15 cellular contexts compared by ENCODE assay signal in the genomic region with DNA sequence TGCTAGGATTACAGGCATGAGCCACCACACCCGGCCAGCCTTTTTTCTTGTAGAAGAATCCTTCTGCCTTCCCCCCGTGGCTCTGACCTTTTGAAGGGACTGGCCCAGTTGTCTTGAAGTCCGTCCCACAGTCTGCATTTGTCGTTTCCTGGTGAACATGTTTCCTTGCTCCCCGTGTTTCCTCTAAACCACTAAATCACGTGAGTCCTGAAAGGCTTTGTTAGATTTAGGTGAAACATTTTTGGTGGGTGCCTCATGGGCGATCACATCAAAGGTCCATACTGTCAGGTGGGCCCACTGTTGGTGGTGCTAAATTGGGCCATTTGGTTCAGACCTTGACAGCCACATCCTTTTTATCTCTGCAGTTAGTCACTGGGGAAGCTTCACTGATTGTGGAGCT. TPM values are rescaled to one million over a fixed set of nuclear protein-coding genes. Genes with fewer than 3 reads are reported as not detected.
A peak's percentile ranks its signal among the peaks of the same experiment; 100 is the strongest.
DNase-seq lines count a peak whose midpoint lies in the region; ATAC-seq, FAIRE-seq and TF ChIP-seq lines count a peak whose summit lies in the region.
"Had no signal": no experiment of that assay in that cellular context is flagged by ENCODE, and none has a peak within 500 bp of the region (broad histone marks: within the 10 kb centered on the region; RNA-seq: fewer than 3 reads in every experiment).

No MANE protein-coding gene starts in this region.

- peak overlapping the region; percentile 55 for H3K4me3 ChIP-seq in CD4-positive, CD25-positive, alpha-beta regulatory T cell (ENCODE audit: low read depth, low read length)
- H3K4me3 ChIP-seq in Loucy (ENCODE audit: low read length, poor library complexity, severe bottlenecking) (no peak overlapping the region), GM12878 (no peak overlapping the region), neutrophil (ENCODE audit: low read depth in 1 of 2, low read length in 1 of 2) (peak overlapping the region in 1 of 2 experiments; percentile 21), neural progenitor cell (no peak overlapping the region)
- H3K4me3 ChIP-seq: dorsolateral prefrontal cortex had no signal

- H3K27ac Mint-ChIP-seq in CD4-positive, CD25-positive, alpha-beta regulatory T cell: peak overlapping the region; percentile 84 to 93 (median 86)
- no peak overlapping the region for H3K27ac Mint-ChIP-seq in neural progenitor cell
- H3K27ac Mint-ChIP-seq: progenitor cell of endocrine pancreas had no signal

- TF ChIP-seq EP300 in GM12878 (IDR thresholded peaks at IDR 0.05; ENCODE audit: borderline replicate concordance in 1 of 2, control insufficient read depth in 1 of 2, low read depth in 2 of 2, low read length in 2 of 2): no peak

- no peak for TF ChIP-seq POLR2A in GM12878 (IDR thresholded peaks at IDR 0.05; ENCODE audit: low read depth, low read length)

- CTCF ChIA-PET in GM12878 (lab: Yijun Ruan, JAX): no interaction called here

- H2AFZ ChIP-seq in Loucy (ENCODE audit: low read length) (no peak overlapping the region), GM12878 (ENCODE audit: control insufficient read depth, low read depth, low read length) (no peak overlapping the region), neural progenitor cell (replicated peaks) (no peak overlapping the region)

- H4K20me1 ChIP-seq in Loucy (ENCODE audit: insufficient read depth, low read length, poor library complexity, severe bottlenecking) (peaks cover 6% of the 10 kb centered on the region), GM12878 (ENCODE audit: control insufficient read depth, insufficient read depth) (no peaks in the 10 kb centered on the region), neural progenitor cell (ENCODE audit: low read depth) (peaks cover 2% of the 10 kb centered on the region)

- peaks cover 38 to 91% (median 67%) of the 10 kb centered on the region in 4 donors for H3K4me1 Mint-ChIP-seq in CD4-positive, CD25-positive, alpha-beta regulatory T cell
- peaks cover 26% of the 10 kb centered on the region for H3K4me1 Mint-ChIP-seq in neural progenitor cell

- peaks cover 79% of the 10 kb centered on the region for H3K79me2 ChIP-seq in Loucy (ENCODE audit: insufficient read depth, low read length)
- no peaks in the 10 kb centered on the region; the same call in 1 of the 2 replicates for H3K79me2 ChIP-seq in GM12878 (ENCODE audit: control insufficient read depth, insufficient read depth, low read length)
- no peaks in the 10 kb centered on the region for H3K79me2 ChIP-seq in neural progenitor cell (ENCODE audit: low read depth)

- no peak for TF ChIP-seq RAD21 in GM12878 (IDR thresholded peaks at IDR 0.05; ENCODE audit: insufficient read depth, low read depth, low read length)

- no peaks in the 10 kb centered on the region for H3K9me2 ChIP-seq in Loucy (replicated peaks; ENCODE audit: low read depth, low read length)

- H3K9ac ChIP-seq in Loucy (ENCODE audit: low read depth, low read length, poor library complexity, severe bottlenecking) (no peak overlapping the region), GM12878 (ENCODE audit: control insufficient read depth, insufficient read depth, low read length) (no peak overlapping the region), neural progenitor cell (no peak overlapping the region)

- peaks cover 0 to 1% (median 0%) of the 10 kb centered on the region in 7 donors for H3K9me3 Mint-ChIP-seq in CD4-positive, CD25-positive, alpha-beta regulatory T cell
- H3K9me3 Mint-ChIP-seq in neural progenitor cell: peaks cover 3% of the 10 kb centered on the region

- H3K27ac ChIP-seq in CD4-positive, CD25-positive, alpha-beta regulatory T cell (ENCODE audit: insufficient read depth, low read length, poor library complexity, severe bottlenecking): no peak overlapping the region
- H3K27ac ChIP-seq in GM12878 (ENCODE audit: control insufficient read depth, insufficient read depth) (no peak overlapping the region), neutrophil (peak overlapping the region; percentile 77), neural progenitor cell (no peak overlapping the region)
- H3K27ac ChIP-seq: C4-2B had no signal

- FAIRE-seq in GM12878 (lab: Jason Lieb, UNC): no peak

- no peaks in the 10 kb centered on the region for H3K9me3 ChIP-seq in CD4-positive, CD25-positive, alpha-beta regulatory T cell (ENCODE audit: control insufficient read depth in 2 of 2, low read length in 2 of 2)
- H3K9me3 ChIP-seq in Loucy (ENCODE audit: insufficient read depth, low read depth, low read length) (no peaks in the 10 kb centered on the region), GM12878 (replicated peaks; ENCODE audit: control insufficient read depth, insufficient read depth, low read length) (no peaks in the 10 kb centered on the region), neutrophil (no peaks in the 10 kb centered on the region), neural progenitor cell (ENCODE audit: low read depth) (no peaks in the 10 kb centered on the region)

- peak in 1 of 3 donors; percentile 49 for DNase-seq in CD4-positive, CD25-positive, alpha-beta regulatory T cell
- DNase-seq in GM12878 (ENCODE audit: low read depth, low spot score) (no peak), NCI-H1930 (lab: John Stamatoyannopoulos, UW) (no peak), COR-L47 (lab: John Stamatoyannopoulos, UW) (no peak), neural progenitor cell (ENCODE audit: low spot score) (no peak)
- no peak for DNase-seq in activated effector memory CD4-positive, alpha-beta T cell treated with Interleukin-2 at 50 U/mL for 16 hours
- DNase-seq: aorta; GDM1; OCI-M1; stimulated activated CD4-positive, alpha-beta T cell treated with anti-CD3 and anti-CD28 coated beads, Interleukin-1b, Interleukin-23, amount 100 ng/mL, for 48 hours had no signal

- no peaks in the 10 kb centered on the region for H3K36me3 ChIP-seq in CD4-positive, CD25-positive, alpha-beta regulatory T cell (ENCODE audit: control insufficient read depth, insufficient read depth, low read length)
- peaks cover 3% of the 10 kb centered on the region; the same call in 1 of the 2 replicates for H3K36me3 ChIP-seq in Loucy (ENCODE audit: insufficient read depth, low read length)
- H3K36me3 ChIP-seq in GM12878 (ENCODE audit: control insufficient read depth in 2 of 2, insufficient read depth in 2 of 2, low read length in 1 of 2): no peaks in the 10 kb centered on the region
- H3K36me3 ChIP-seq in neutrophil: no peaks in the 10 kb centered on the region
- H3K36me3 ChIP-seq in neural progenitor cell: no peaks in the 10 kb centered on the region

- peak overlapping the region; percentile 67 to 78 (median 72) for H3K4me3 Mint-ChIP-seq in CD4-positive, CD25-positive, alpha-beta regulatory T cell
- H3K4me3 Mint-ChIP-seq in neural progenitor cell: no peak overlapping the region

- 15% methylated on average over 7 of the region's 7 CpGs for WGBS in GM12878 (ENCODE audit: insufficient coverage, insufficient replicate concordance, low lambda C conversion rate, missing lambda C conversion rate)

- H3K27me3 ChIP-seq in CD4-positive, CD25-positive, alpha-beta regulatory T cell (ENCODE audit: control insufficient read depth, insufficient read depth, low read length): no peaks in the 10 kb centered on the region
- no peaks in the 10 kb centered on the region for H3K27me3 ChIP-seq in Loucy (ENCODE audit: insufficient read depth, low read length, poor library complexity, severe bottlenecking)
- H3K27me3 ChIP-seq in GM12878 (replicated peaks in 1 of 2; ENCODE audit: control insufficient read depth in 2 of 2, insufficient read depth in 2 of 2, low read length in 1 of 2): no peaks in the 10 kb centered on the region
- H3K27me3 ChIP-seq in neutrophil: no peaks in the 10 kb centered on the region
- no peaks in the 10 kb centered on the region for H3K27me3 ChIP-seq in neural progenitor cell
- H3K27me3 ChIP-seq: dorsolateral prefrontal cortex had no signal

- no TSS peak for BruUV-seq in GM12878 (replicated peaks; lab: Mats Ljungman, UMichigan)

- intact Hi-C loops in GM12878 (cut with micrococcal nuclease; ENCODE audit: unreplicated experiment): no loop called here

- RAD21 ChIA-PET in GM12878 (lab: Charles Lee; ENCODE audit: unreplicated experiment): no interaction called here

- H3K27me3 Mint-ChIP-seq in CD4-positive, CD25-positive, alpha-beta regulatory T cell: no peaks in the 10 kb centered on the region
- H3K27me3 Mint-ChIP-seq in neural progenitor cell (ENCODE audit: insufficient read depth, low read depth): peaks cover 4% of the 10 kb centered on the region
- H3K27me3 Mint-ChIP-seq: progenitor cell of endocrine pancreas had no signal

- SMC1A ChIA-PET in GM12878 (lab: Charles Lee; ENCODE audit: uncharacterized antibody, unreplicated experiment): no interaction called here

- H3K4me1 ChIP-seq in CD4-positive, CD25-positive, alpha-beta regulatory T cell (ENCODE audit: control insufficient read depth, insufficient read depth, low read length, poor library complexity, severe bottlenecking): peaks cover 62% of the 10 kb centered on the region
- H3K4me1 ChIP-seq in Loucy (ENCODE audit: insufficient read depth, low read length, poor library complexity, severe bottlenecking) (peaks cover 12% of the 10 kb centered on the region), GM12878 (ENCODE audit: control insufficient read depth, insufficient read depth, low read length) (peaks cover 6% of the 10 kb centered on the region), neutrophil (ENCODE audit: control insufficient read depth in 1 of 2, insufficient read depth in 1 of 2, low read depth in 1 of 2, low read length in 1 of 2) (peaks cover 23 to 25% of the 10 kb centered on the region in 2 experiments), neural progenitor cell (no peaks in the 10 kb centered on the region)

- H3K4me2 ChIP-seq in Loucy (ENCODE audit: low read depth, low read length, poor library complexity, severe bottlenecking): peak overlapping the region; percentile 0
- H3K4me2 ChIP-seq in GM12878 (ENCODE audit: control insufficient read depth, insufficient read depth): no peak overlapping the region
- no peak overlapping the region for H3K4me2 ChIP-seq in neural progenitor cell

- peaks cover 3% of the 10 kb centered on the region for H3K36me3 Mint-ChIP-seq in CD4-positive, CD25-positive, alpha-beta regulatory T cell
- peaks cover 6% of the 10 kb centered on the region for H3K36me3 Mint-ChIP-seq in neural progenitor cell

- TF ChIP-seq CTCF in Loucy (conservative IDR thresholded peaks at IDR 0.05; ENCODE audit: low read length) (no peak), GM12878 (IDR thresholded peaks at IDR 0.05 in 2 of 3, conservative IDR thresholded peaks at IDR 0.05 in 1 of 3; ENCODE audit: control insufficient read depth in 2 of 3, extremely low read depth in 1 of 3, insufficient read depth in 1 of 3, low read depth in 3 of 3, low read length in 3 of 3) (no peak), neutrophil (IDR thresholded peaks at IDR 0.05) (no peak), neural progenitor cell (IDR thresholded peaks at IDR 0.05) (no peak)

- POLR2A ChIA-PET in GM12878 (lab: Charles Lee): interaction anchor here (0.7 to 1.3 kb wide), 2 partner anchors 22 to 1389 kb away, joined by 3 to 4 read pairs; no protein-coding TSS in a partner anchor

- in situ Hi-C loops in GM12878 (cut with MboI): no loop called here

- H3F3A ChIP-seq in Loucy (ENCODE audit: low read depth) (no peaks in the 10 kb centered on the region), neural progenitor cell (ENCODE audit: low read depth) (no peaks in the 10 kb centered on the region)

- ATAC-seq in CD4-positive, CD25-positive, alpha-beta regulatory T cell (ENCODE audit: low read depth in 2 of 2): no peak
- ATAC-seq in GM12878: no peak

RNA-seq across cellular contexts. Expression of a gene that starts 26.3 kb away (rescaled TPM):
- 83.2 TPM for total RNA-seq in CD4-positive, CD25-positive, alpha-beta regulatory T cell
- polyA plus RNA-seq in CD4-positive, CD25-positive, alpha-beta regulatory T cell: 1 to 10 TPM; 5.0 to 7.9 (median 7.8) TPM
- total RNA-seq in GM12878 (2013; cell fraction: nucleolus; rRNA removed): 28.2 and 30.8 TPM in 2 replicates
- total RNA-seq in GM12878 (2014; rRNA removed) (5.4 and 7.9 TPM in 2 replicates), GM12878 (2014; rRNA removed; fragmentation: Illumina TruSeq; extraction: Trizol) (8.9 and 9.7 TPM in 2 replicates), GM12878 (2021) (23.7 and 24.9 TPM in 2 replicates), neural progenitor cell (ENCODE audit: low replicate concordance) (1.9 and 4.3 TPM in 2 replicates)
- 3.2 TPM for polyA plus RNA-seq in GM12878 (2011; ENCODE audit: low read depth)
- polyA plus RNA-seq in GM12878 (2011; rRNA removed) (1.0 and 1.9 TPM in 2 replicates), GM12878 (2014; fragmentation: Illumina TruSeq; extraction: Trizol) (7.5 and 12.1 TPM in 2 replicates), GM12878 (2014; fragmentation: Nextera tagmentation; extraction: Ambion mirVana) (1 to 10 TPM; 1.1 to 1.2 TPM), GM12878 (2014; rRNA removed) (12.5 and 15.1 TPM in 2 replicates), GM12878 (2016; fragmentation: Nextera tagmentation; extraction: Ambion mirVana) (1 to 10 TPM; 4.7 to 6.2 TPM)
- polyA plus RNA-seq in GM12878 (2011; cell fraction: cytosol; rRNA removed): 1.7 and 2.1 TPM in 2 replicates
- 9.5 and 15.5 TPM in 2 replicates for polyA plus RNA-seq in GM12878 (2011; cell fraction: nucleus; rRNA removed)
- polyA plus RNA-seq in GM12878 (2012): 6.3 and 7.2 TPM in 2 replicates
- polyA minus RNA-seq in GM12878 (2011; rRNA and poly(A)+ RNA removed): 3.4 and 4.9 TPM in 2 replicates
- polyA minus RNA-seq in GM12878 (2011; cell fraction: cytosol; rRNA and poly(A)+ RNA removed): 4.1 and 5.2 TPM in 2 replicates
- 7.6 and 8.1 TPM in 2 replicates for polyA minus RNA-seq in GM12878 (2011; cell fraction: nucleus; rRNA and poly(A)+ RNA removed)
